21 cellular contexts compared by ENCODE assay signal in the genomic region with DNA sequence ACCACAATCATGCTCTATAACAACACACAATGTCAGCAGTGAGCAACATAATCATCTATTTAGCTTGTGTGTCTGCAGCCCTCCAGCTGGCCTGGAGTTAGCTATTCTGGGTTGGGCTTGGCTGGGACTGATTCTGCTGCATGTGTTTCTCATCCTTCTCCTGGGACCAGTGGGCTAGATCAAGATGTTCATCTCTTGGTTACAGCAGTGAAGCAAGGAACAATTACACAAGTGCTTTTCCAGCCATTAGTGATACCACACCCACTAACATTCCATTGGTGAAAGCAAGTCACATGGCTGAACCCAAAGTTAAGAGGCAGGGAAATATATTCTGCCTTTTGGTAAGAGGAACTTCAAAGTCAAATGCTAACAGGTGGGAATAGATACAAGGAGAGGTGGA. TPM values are rescaled to one million over a fixed set of nuclear protein-coding genes. Genes with fewer than 3 reads are reported as not detected.
A peak's percentile ranks its signal among the peaks of the same experiment; 100 is the strongest.
DNase-seq lines count a peak whose midpoint lies in the region; ATAC-seq and TF ChIP-seq lines count a peak whose summit lies in the region.
"Had no signal": no experiment of that assay in that cellular context is flagged by ENCODE, and none has a peak within 500 bp of the region (broad histone marks: within the 10 kb centered on the region; RNA-seq: fewer than 3 reads in every experiment).

No MANE protein-coding gene starts in this region.

- intact Hi-C loops in psoas muscle (cut with DNase I): no loop called here

- H3K9me3 ChIP-seq in GM23248 (ENCODE audit: low read depth) (no peaks in the 10 kb centered on the region), psoas muscle (no peaks in the 10 kb centered on the region)
- H3K9me3 ChIP-seq: BLaER1 treated with 17β-estradiol and CSF1 and Interleukin-3, amounts not matched to agents 10 nM and 100 nM; Caco-2; colonic mucosa; upper lobe of right lung had no signal

- H3K4me2 ChIP-seq in GM23248 (ENCODE audit: unreplicated experiment): no peak overlapping the region
- H3K4me2 ChIP-seq: BLaER1 treated with 17β-estradiol and CSF1 and Interleukin-3, amounts not matched to agents 10 nM and 100 nM had no signal

- H3K4me3 ChIP-seq in GM23248 (no peak overlapping the region), choroid plexus epithelial cell (ENCODE audit: low read depth, low read length) (no peak overlapping the region), psoas muscle (no peak overlapping the region)
- H3K4me3 ChIP-seq: BLaER1 treated with 17β-estradiol and CSF1 and Interleukin-3, amounts not matched to agents 10 nM and 100 nM; colonic mucosa; upper lobe of right lung had no signal

- H2AFZ ChIP-seq in GM23248: no peak overlapping the region

- no peak for TF ChIP-seq CTCF in choroid plexus epithelial cell (conservative IDR thresholded peaks at IDR 0.05; ENCODE audit: low read depth, low read length)
- no peak for TF ChIP-seq CTCF in psoas muscle (IDR thresholded peaks at IDR 0.05)

- H3K9ac ChIP-seq in GM23248: no peak overlapping the region
- H3K9ac ChIP-seq: BLaER1 treated with 17β-estradiol and CSF1 and Interleukin-3, amounts not matched to agents 10 nM and 100 nM had no signal

- H3K9me2 ChIP-seq in GM23248 (ENCODE audit: insufficient read depth): no peaks in the 10 kb centered on the region

- H3K27me3 ChIP-seq in GM23248 (replicated peaks; ENCODE audit: insufficient read depth) (no peaks in the 10 kb centered on the region), psoas muscle (ENCODE audit: insufficient read depth in 3 of 3, low read length in 2 of 3) (no peaks in the 10 kb centered on the region)
- H3K27me3 ChIP-seq: BLaER1 treated with 17β-estradiol and CSF1 and Interleukin-3, amounts not matched to agents 10 nM and 100 nM; colonic mucosa; upper lobe of right lung had no signal

- H3K36me3 ChIP-seq in GM23248 (ENCODE audit: low read depth): no peaks in the 10 kb centered on the region
- no peaks in the 10 kb centered on the region for H3K36me3 ChIP-seq in psoas muscle (ENCODE audit: insufficient read depth in 1 of 2, low read depth in 1 of 2)
- H3K36me3 ChIP-seq: BLaER1 treated with 17β-estradiol and CSF1 and Interleukin-3, amounts not matched to agents 10 nM and 100 nM; colonic mucosa; upper lobe of right lung had no signal

- no peaks in the 10 kb centered on the region for H3K79me2 ChIP-seq in GM23248 (ENCODE audit: insufficient read depth)

- DNase-seq in AG08395 (ENCODE audit: low spot score): peak; percentile 10
- DNase-seq in GM23248: peak; percentile 46
- DNase-seq in choroid plexus epithelial cell (ENCODE audit: low read depth): peak; percentile 26
- DNase-seq in psoas muscle: peak; percentile 24 to 68
- no peak for DNase-seq in NCI-H748 treated with DMSO at 0.1 percent for 48 hours (lab: John Stamatoyannopoulos, UW)
- DNase-seq in stimulated activated CD4-positive, alpha-beta T cell treated with anti-CD3 and anti-CD28 coated beads, Interleukin-12 subunit alpha, Interleukin-12 subunit beta, amount 100 ng/mL, for 4 hours: no peak
- DNase-seq in NCI-H2196 (lab: John Stamatoyannopoulos, UW; ENCODE audit: unreplicated experiment): no peak
- DNase-seq: activated CD4-positive, alpha-beta T cell treated with anti-CD3 and anti-CD28 coated beads for 36 hours; activated gamma-delta T cell treated with Interleukin-2 at 50 U/mL for 16 hours; activated naive CD8-positive, alpha-beta T cell treated with anti-CD3 and anti-CD28 coated beads, Interleukin-2, amount 50 U/mL, for 24 hours; Caco-2; colonic mucosa; effector memory CD4-positive, alpha-beta T cell; mammary epithelial cell; NCI-H1436 treated with DMSO at 0.1 percent for 48 hours; posterior cingulate gyrus; T-helper 1 cell; upper lobe of right lung had no signal

- H3K27ac ChIP-seq in GM23248 (no peak overlapping the region), psoas muscle (no peak overlapping the region)
- H3K27ac ChIP-seq: BLaER1 treated with 17β-estradiol and CSF1 and Interleukin-3, amounts not matched to agents 10 nM and 100 nM; colonic mucosa; upper lobe of right lung had no signal

- no peaks in the 10 kb centered on the region for H4K20me1 ChIP-seq in GM23248 (ENCODE audit: insufficient read depth)
- H4K20me1 ChIP-seq: BLaER1 treated with 17β-estradiol and CSF1 and Interleukin-3, amounts not matched to agents 10 nM and 100 nM had no signal

- peak in 3 of 4 donors; percentile 55 to 77 (median 61) for ATAC-seq in psoas muscle
- ATAC-seq in HG02973 (IDR thresholded peaks at IDR 0.05; ENCODE audit: unreplicated experiment): no peak
- ATAC-seq: activated CD4-positive, alpha-beta T cell treated with anti-CD3 and anti-CD28 coated beads for 36 hours; activated naive CD8-positive, alpha-beta T cell treated with anti-CD3 and anti-CD28 coated beads, Interleukin-2, amount 50 U/mL, for 24 hours; HCT116; upper lobe of right lung had no signal

- H3F3A ChIP-seq in GM23248 (ENCODE audit: insufficient read depth): 0 out of 2 replicates have a peak, but pooled peaks cover under 1% of the 10 kb centered on the region

- in situ Hi-C loops in GM23248 (cut with MboI): no loop called here

- H3K4me1 ChIP-seq in GM23248 (ENCODE audit: insufficient read depth) (no peaks in the 10 kb centered on the region), psoas muscle (no peaks in the 10 kb centered on the region)
- H3K4me1 ChIP-seq: BLaER1 treated with 17β-estradiol and CSF1 and Interleukin-3, amounts not matched to agents 10 nM and 100 nM; colonic mucosa; upper lobe of right lung had no signal

RNA-seq across cellular contexts. Expression of a gene that starts 14.6 kb away (rescaled TPM):
- 10.5 and 14.4 TPM in 2 replicates for total RNA-seq in GM23248 (2014; rRNA removed; shearing (Covaris generic))
- polyA plus RNA-seq in GM23248 (2016; fragmentation: Nextera tagmentation; extraction: Ambion mirVana): 11.7 TPM in 2 replicates
- 10 to 100 TPM in 3 of 4 donors, 1 to 10 TPM in 1; 9.0 to 25.9 (median 11.4) TPM for total RNA-seq in psoas muscle
- polyA plus RNA-seq in psoas muscle: 10 to 100 TPM in 1 of 3 donors, 1 to 10 TPM in 2; 5.2 to 10.9 (median 8.9) TPM

Comparison
In these comparisons a context has a peak if more than half of its experiments do, and no peak if none do; other contexts are left out.
1. DNase-seq: peak in AG08395 (single experiment), GM23248 (single experiment), choroid plexus epithelial cell (single experiment) and psoas muscle (2 of 2); none in NCI-H748 treated with DMSO at 0.1 percent for 48 hours (single experiment), stimulated activated CD4-positive, alpha-beta T cell treated with anti-CD3 and anti-CD28 coated beads, Interleukin-12 subunit alpha, Interleukin-12 subunit beta, amount 100 ng/mL, for 4 hours (single experiment) and NCI-H2196 (single experiment).